1 cellular context compared by ENCODE assay signal in the genomic region with DNA sequence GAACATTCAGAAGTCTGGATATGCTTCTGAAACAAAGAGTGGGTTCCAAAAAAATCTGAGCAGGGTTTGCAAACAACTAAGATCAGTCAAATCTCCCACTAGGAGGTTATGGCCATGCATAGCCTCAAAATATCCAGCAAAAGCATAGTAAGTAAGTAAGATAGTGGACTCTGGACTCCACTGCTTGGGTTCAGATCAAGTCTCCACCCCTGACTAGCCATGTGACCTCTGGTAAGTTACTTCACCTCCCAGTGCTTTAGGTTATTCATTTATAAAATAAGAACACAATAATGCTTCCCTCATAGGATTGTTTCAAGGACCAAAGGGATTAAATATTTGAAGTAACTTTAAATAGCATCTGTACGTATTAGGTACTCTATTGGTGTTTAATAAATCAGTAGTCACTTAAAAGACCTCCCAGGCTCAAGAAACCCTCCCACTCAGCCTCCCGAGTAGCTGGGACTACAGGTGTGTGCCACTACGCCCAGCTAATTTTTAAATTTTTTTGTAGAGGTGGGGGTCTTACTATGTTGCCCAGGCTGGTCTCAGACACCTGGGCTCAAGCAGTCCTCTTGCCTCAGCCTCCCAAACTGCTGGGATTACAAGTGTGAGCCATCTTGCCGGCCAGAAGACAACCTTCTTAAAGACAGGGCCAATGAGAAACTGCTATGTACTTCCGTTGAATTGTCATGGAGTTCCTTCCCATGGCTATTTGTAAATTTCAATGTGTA.
TF ChIP-seq lines count a peak whose summit lies in the region.

No MANE protein-coding gene starts in this region.

TF ChIP-seq in liver, 16 proteins besides CTCF, POLR2A, EP300 and RAD21 (continued from another document):
- TF ChIP-seq NR2F2 (IDR thresholded peaks at IDR 0.05): peak; percentile 49
- peak; percentile 20 for TF ChIP-seq TAF1 (conservative IDR thresholded peaks at IDR 0.05)
- TF ChIP-seq EGR1 (IDR thresholded peaks at IDR 0.05; ENCODE audit: low read depth in 2 of 2): no peak
